In genomic region chr14:70188292-70188607, GRCh38 we compare ENCODE assay signal across 8 cellular contexts. TPM values are rescaled to one million over a fixed set of nuclear protein-coding genes. Genes with fewer than 3 reads are reported as not detected.
DNase-seq lines count a peak whose midpoint lies in the region; ATAC-seq, FAIRE-seq and TF ChIP-seq lines count a peak whose summit lies in the region.

No MANE protein-coding gene starts in this region.

- TF ChIP-seq EP300 in H1 (IDR thresholded peaks at IDR 0.05; ENCODE audit: borderline replicate concordance in 1 of 2, low read depth in 2 of 2, low read length in 2 of 2) (no peak), neural cell (conservative IDR thresholded peaks at IDR 0.05; ENCODE audit: poor library complexity, severe bottlenecking) (no peak)

- CTCF ChIA-PET in activated CD4-positive, alpha-beta T cell treated with anti-CD3 and anti-CD28 coated beads, Interleukin-2, amount 10 ng/mL, durations not matched to agents 7 days and 5 days (lab: Charles Lee): no interaction called here
- CTCF ChIA-PET in H1 (lab: Charles Lee; ENCODE audit: partially characterized antibody): interaction anchor here (0.9 to 2.2 kb wide), 4 partner anchors 22 to 151 kb away, joined by 3 to 8 read pairs (median 4); no protein-coding TSS in a partner anchor

- H4K5ac ChIP-seq in H1 (ENCODE audit: insufficient read length, low read depth, low read length): no peak overlapping the region

- H3K27ac ChIP-seq in H1 (ENCODE audit: low read depth, low read length) (no peak overlapping the region), neural cell (ENCODE audit: low read length) (peak overlapping the region; percentile 61)

- no peak overlapping the region for H3K18ac ChIP-seq in H1 (ENCODE audit: extremely low read depth, low read length)

- H3K56ac ChIP-seq in H1 (replicated peaks; ENCODE audit: insufficient read length, low read depth, low read length): no peak overlapping the region

- H3K4me3 ChIP-seq in MG63 (peak overlapping the region; percentile 25; the same call in 1 of the 2 replicates), H1 (ENCODE audit: extremely low read depth in 1 of 4, insufficient read depth in 2 of 4, low read depth in 3 of 4, low read length in 4 of 4) (peak overlapping the region; percentile 64 to 86 (median 76)), neural cell (ENCODE audit: low read length) (peak overlapping the region; percentile 85)

- H2BK15ac ChIP-seq in H1 (ENCODE audit: low read length): no peak overlapping the region

- no peak overlapping the region for H3K23ac ChIP-seq in H1 (ENCODE audit: insufficient read length)

- H3K36me3 ChIP-seq in MG63 (no peaks in the 10 kb centered on the region), H1 (ENCODE audit: control insufficient read depth in 2 of 4, insufficient read depth in 4 of 4, low read length in 3 of 4) (no peaks in the 10 kb centered on the region), neural cell (ENCODE audit: insufficient read depth, low read length) (no peaks in the 10 kb centered on the region)

- H2AFZ ChIP-seq in H1 (ENCODE audit: low read length) (0 out of 2 replicates have a peak overlapping the region, but pooled peaks have one; percentile 89), neural cell (ENCODE audit: low read depth, low read length) (peak overlapping the region; percentile 65)

- no peak for ATAC-seq in HG03571 (IDR thresholded peaks at IDR 0.05; ENCODE audit: unreplicated experiment)

- H3K9ac ChIP-seq in H1 (replicated peaks in 1 of 4; ENCODE audit: extremely low read depth in 1 of 4, low read depth in 3 of 4, low read length in 3 of 4): no peak overlapping the region
- peak overlapping the region; percentile 74 for H3K9ac ChIP-seq in neural cell (ENCODE audit: low read length)

- no peak overlapping the region for H2BK12ac ChIP-seq in H1 (ENCODE audit: low read depth, low read length)

- H3K4ac ChIP-seq in H1 (replicated peaks; ENCODE audit: insufficient read length, low read depth, low read length): no peak overlapping the region

- peaks cover 20% of the 10 kb centered on the region for H3K4me1 Mint-ChIP-seq in activated CD4-positive, alpha-beta T cell treated with anti-CD3 and anti-CD28 coated beads, Interleukin-2, amount 10 ng/mL, durations not matched to agents 7 days and 5 days

- no peak overlapping the region for H4K91ac ChIP-seq in H1 (replicated peaks; ENCODE audit: insufficient read length, low read length)

- H3K14ac ChIP-seq in H1 (ENCODE audit: insufficient read length): no peak overlapping the region

- no peak overlapping the region; the same call in 1 of the 2 replicates for H4K8ac ChIP-seq in H1 (ENCODE audit: extremely low read depth, insufficient read depth, low read length)

- H3K4me3 Mint-ChIP-seq in activated CD4-positive, alpha-beta T cell treated with anti-CD3 and anti-CD28 coated beads, Interleukin-2, amount 10 ng/mL, durations not matched to agents 7 days and 5 days: peak overlapping the region; percentile 69

- no peaks in the 10 kb centered on the region for H3K9me2 ChIP-seq in neural cell (ENCODE audit: insufficient read depth, low read length)

- peak overlapping the region; percentile 93 to 100 for H3K4me2 ChIP-seq in H1 (ENCODE audit: insufficient read depth in 1 of 2, low read depth in 2 of 2, low read length in 2 of 2)
- H3K4me2 ChIP-seq in neural cell (ENCODE audit: low read length): peak overlapping the region; percentile 61

- no peak overlapping the region for H2BK120ac ChIP-seq in H1 (replicated peaks; ENCODE audit: low read depth, low read length)

- H3K36me3 Mint-ChIP-seq in activated CD4-positive, alpha-beta T cell treated with anti-CD3 and anti-CD28 coated beads, Interleukin-2, amount 10 ng/mL, durations not matched to agents 7 days and 5 days (ENCODE audit: low read depth): no peaks in the 10 kb centered on the region

- peaks cover 2 to 22% (median 7%) of the 10 kb centered on the region in 4 experiments; a peak in 6 of 7 replicates for H3K4me1 ChIP-seq in H1 (replicated peaks in 1 of 4; ENCODE audit: control insufficient read depth in 3 of 4, insufficient read depth in 4 of 4, low read length in 3 of 4)

- H4K20me1 ChIP-seq in H1 (replicated peaks in 1 of 2; ENCODE audit: control insufficient read depth in 1 of 2, insufficient read depth in 2 of 2, low read length in 2 of 2): no peaks in the 10 kb centered on the region
- H4K20me1 ChIP-seq in neural cell (ENCODE audit: insufficient read depth): no peaks in the 10 kb centered on the region

- no peak overlapping the region for H2AK5ac ChIP-seq in H1 (ENCODE audit: low read depth, low read length)

- H2BK5ac ChIP-seq in H1 (ENCODE audit: low read depth, low read length): no peak overlapping the region

- no peaks in the 10 kb centered on the region for H3K79me1 ChIP-seq in H1 (ENCODE audit: low read depth, low read length)

- H3K9me3 ChIP-seq in MG63: no peaks in the 10 kb centered on the region
- no peaks in the 10 kb centered on the region for H3K9me3 ChIP-seq in H1 (ENCODE audit: insufficient read depth in 2 of 2, low read depth in 1 of 2, low read length in 1 of 2)
- no peaks in the 10 kb centered on the region for H3K9me3 ChIP-seq in neural cell (ENCODE audit: low read length)

- no peaks in the 10 kb centered on the region for H3F3A ChIP-seq in neural cell (ENCODE audit: insufficient read depth, low read length, poor library complexity, severe bottlenecking)

- peaks cover 3% of the 10 kb centered on the region for H3K9me3 Mint-ChIP-seq in activated CD4-positive, alpha-beta T cell treated with anti-CD3 and anti-CD28 coated beads, Interleukin-2, amount 10 ng/mL, durations not matched to agents 7 days and 5 days

- 1% methylated on average over 20 of the region's 36 CpGs; no CpG with 5 or more reads in 1 of the 2 experiments for WGBS in H1 (ENCODE audit: extremely low coverage in 1 of 2, insufficient coverage in 1 of 2, insufficient read length in 1 of 2, insufficient replicate concordance in 2 of 2, low coverage in 1 of 2, low lambda C conversion rate in 2 of 2, missing lambda C conversion rate in 1 of 2), 2 experiments

- peaks cover 22% of the 10 kb centered on the region for H3K23me2 ChIP-seq in H1 (ENCODE audit: low read depth, low read length)

- DNase-seq in activated CD4-positive, alpha-beta T cell treated with anti-CD3 and anti-CD28 coated beads, Interleukin-2, amount 10 ng/mL, durations not matched to agents 7 days and 5 days: no peak
- DNase-seq in activated CD4-positive, alpha-beta T cell treated with anti-CD3 and anti-CD28 coated beads, Interleukin-2, amount 50 U/mL, for 1 hour: no peak
- DNase-seq in MG63 (peak; percentile 6), H1 (ENCODE audit: low read depth in 1 of 2, low spot score in 2 of 2) (peak in 1 of 2 experiments; percentile 70), DMS114 treated with DMSO at 0.1 percent for 48 hours (lab: John Stamatoyannopoulos, UW; ENCODE audit: unreplicated experiment) (no peak), NCI-H446 treated with DMSO at 0.1 percent for 48 hours (lab: John Stamatoyannopoulos, UW) (no peak)

- TF ChIP-seq CTCF in H1 (IDR thresholded peaks at IDR 0.05; ENCODE audit: control extremely low read depth in 1 of 3, insufficient read depth in 1 of 3, low read depth in 1 of 3, low read length in 3 of 3) (no peak), neural cell (IDR thresholded peaks at IDR 0.05; ENCODE audit: poor library complexity, severe bottlenecking) (no peak)

- peaks cover 23% of the 10 kb centered on the region for H3K27me3 ChIP-seq in MG63
- peaks cover 19 to 43% (median 39%) of the 10 kb centered on the region in 4 experiments for H3K27me3 ChIP-seq in H1 (replicated peaks in 1 of 4; ENCODE audit: control insufficient read depth in 3 of 4, extremely low read depth in 1 of 4, insufficient read depth in 3 of 4, low read length in 3 of 4)
- H3K27me3 ChIP-seq in neural cell (ENCODE audit: insufficient read depth, low read depth, low read length): peaks cover 12% of the 10 kb centered on the region

- H3K27me3 Mint-ChIP-seq in activated CD4-positive, alpha-beta T cell treated with anti-CD3 and anti-CD28 coated beads, Interleukin-2, amount 10 ng/mL, durations not matched to agents 7 days and 5 days: peaks cover 59% of the 10 kb centered on the region

- POLR2A ChIA-PET in activated CD4-positive, alpha-beta T cell treated with anti-CD3 and anti-CD28 coated beads, Interleukin-2, amount 10 ng/mL, durations not matched to agents 7 days and 5 days (lab: Charles Lee): no interaction called here
- POLR2A ChIA-PET in H1 (lab: Charles Lee; ENCODE audit: partially characterized antibody): interaction anchor here (1.1 kb wide), 1 partner anchor 67 kb away, joined by 4 read pairs; no protein-coding TSS in a partner anchor

- FAIRE-seq in H1 (lab: Jason Lieb, UNC): no peak

- TF ChIP-seq POLR2A in H1 (IDR thresholded peaks at IDR 0.05; ENCODE audit: control extremely low read depth in 1 of 2, low read depth in 2 of 2, low read length in 2 of 2): no peak

- TF ChIP-seq RAD21 in H1 (IDR thresholded peaks at IDR 0.05 in 1 of 2, conservative IDR thresholded peaks at IDR 0.05 in 1 of 2; ENCODE audit: low read depth in 2 of 2, low read length in 2 of 2): no peak
- no peak for TF ChIP-seq RAD21 in neural cell (conservative IDR thresholded peaks at IDR 0.05)

- no peak overlapping the region; the same call in 1 of the 2 replicates for H2BK20ac ChIP-seq in H1 (ENCODE audit: low read length)

- H3K79me2 ChIP-seq in H1 (ENCODE audit: control insufficient read depth in 1 of 2, insufficient read depth in 2 of 2, low read length in 2 of 2) (no peaks in the 10 kb centered on the region), neural cell (replicated peaks; ENCODE audit: insufficient read depth, low read length) (no peaks in the 10 kb centered on the region)

- no peak overlapping the region for H3K27ac Mint-ChIP-seq in activated CD4-positive, alpha-beta T cell treated with anti-CD3 and anti-CD28 coated beads, Interleukin-2, amount 10 ng/mL, durations not matched to agents 7 days and 5 days

TF ChIP-seq in H1, 55 proteins besides CTCF, POLR2A, EP300 and RAD21 (continues in another document):
- no peak for TF ChIP-seq PHF8 (conservative IDR thresholded peaks at IDR 0.05; ENCODE audit: low read depth, low read length)

TF ChIP-seq in neural cell, 6 proteins besides CTCF, POLR2A, EP300 and RAD21 (continues in another document):
- TF ChIP-seq EZH2 (IDR thresholded peaks at IDR 0.05; ENCODE audit: borderline replicate concordance, insufficient read depth, low read length, poor library complexity, severe bottlenecking): no peak

RNA-seq across cellular contexts. Expression of gene SLC8A3, which starts 0.5 kb away (rescaled TPM):
- not detected for total RNA-seq in activated CD4-positive, alpha-beta T cell treated with anti-CD3 and anti-CD28 coated beads, Interleukin-2, amount 10 ng/mL, durations not matched to agents 7 days and 5 days
- total RNA-seq in MG63 (2014; rRNA removed; shearing (Covaris generic); ENCODE audit: low replicate concordance): not detected in 2 replicates
- total RNA-seq in H1 (2021; fragmentation: NEBNext Ultra II Directional; extraction: Animal tissue kit (Norgen Biotek cat#: 25700)): 1.0 and 1.1 TPM in 2 replicates
- polyA plus RNA-seq in H1 (2011; rRNA removed) (0.33 and 0.38 TPM in 2 replicates), neural cell (2.9 and 5.0 TPM in 2 replicates)
- polyA plus RNA-seq in H1 (2011; cell fraction: cytosol; rRNA removed): 0.57 TPM
- polyA plus RNA-seq in H1 (2011; cell fraction: nucleus; rRNA removed): 0.66 TPM
- 0.50 to 0.72 TPM (median 0.60 TPM) in 4 replicates for polyA plus RNA-seq in H1 (2012, experiment 1 of 2)
- 0.20 TPM for polyA plus RNA-seq in H1 (2012, experiment 2 of 2)
- polyA plus RNA-seq in H1 (2013, experiment 1 of 2): 1.8 TPM
- polyA plus RNA-seq in H1 (2013, experiment 2 of 2): 1.7 TPM
- 2.3 and 2.7 TPM in 2 replicates for polyA minus RNA-seq in H1 (2011; rRNA and poly(A)+ RNA removed)
- polyA minus RNA-seq in H1 (2011; cell fraction: cytosol; rRNA and poly(A)+ RNA removed): 1.3 TPM
- polyA minus RNA-seq in H1 (2011; cell fraction: nucleus; rRNA and poly(A)+ RNA removed): 2.5 TPM
- polyA minus RNA-seq in neural cell: 13.6 and 16.8 TPM in 2 replicates

Comparison
In these comparisons a context has a peak if more than half of its experiments do, and no peak if none do; other contexts are left out.
1. H3K4me3 ChIP-seq: peak in every context shown above with its lines; median percentile 85 in neural cell; 76 in H1; 25 in MG63.